In the genomic region with DNA sequence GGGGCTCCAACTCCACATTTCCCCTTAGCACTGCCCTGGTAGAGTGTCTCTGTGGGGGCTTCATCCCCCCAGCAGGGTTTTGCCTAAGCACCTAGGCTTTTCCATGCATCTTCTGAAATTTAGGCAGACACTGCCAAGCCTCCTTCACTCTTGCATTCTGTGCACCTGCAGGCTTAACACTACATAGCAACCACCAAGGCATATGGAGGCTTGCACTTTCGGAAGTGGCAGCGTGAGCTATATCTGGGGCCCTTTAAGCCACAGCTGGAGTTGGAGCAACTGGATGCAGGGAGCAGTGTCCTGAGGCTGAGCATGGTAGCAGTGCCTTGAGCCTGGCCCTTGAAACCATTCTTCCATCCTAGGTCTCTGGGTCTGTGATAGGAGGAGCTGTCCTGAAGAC, we compare ENCODE assay signal across 9 cellular contexts.
"Had no signal": no experiment of that assay in that cellular context is flagged by ENCODE, and none has a peak within 500 bp of the region (broad histone marks: within the 10 kb centered on the region; RNA-seq: fewer than 3 reads in every experiment).

No MANE protein-coding gene starts in this region.

- H2AFZ ChIP-seq: GM23248, GM23338 had no signal

- H3K4me3 Mint-ChIP-seq: GM23338, H9, HFFc6 had no signal

- H3K4me1 ChIP-seq: HAP-1 had no signal

- H3K27ac Mint-ChIP-seq: GM23338, H9, HFFc6 had no signal

- H3K27ac ChIP-seq: GM23248 had no signal

- DNase-seq: GM23248, GOT3, H7, H9, HCEC 1CT, HFFc6 had no signal

- H3K9ac ChIP-seq: GM23248 had no signal

- H3K9me3 Mint-ChIP-seq: HFFc6 had no signal

- H3K4me2 ChIP-seq: GM23338 had no signal

- ATAC-seq: GM23338, HCT116 had no signal

- H3K4me3 ChIP-seq: GM23248, GM23338, HAP-1 had no signal

- H3K9me3 ChIP-seq: HAP-1 had no signal

- H3K36me3 ChIP-seq: HAP-1 had no signal
